Comparison of ENCODE assay signal across 1 cellular context in the genomic region with DNA sequence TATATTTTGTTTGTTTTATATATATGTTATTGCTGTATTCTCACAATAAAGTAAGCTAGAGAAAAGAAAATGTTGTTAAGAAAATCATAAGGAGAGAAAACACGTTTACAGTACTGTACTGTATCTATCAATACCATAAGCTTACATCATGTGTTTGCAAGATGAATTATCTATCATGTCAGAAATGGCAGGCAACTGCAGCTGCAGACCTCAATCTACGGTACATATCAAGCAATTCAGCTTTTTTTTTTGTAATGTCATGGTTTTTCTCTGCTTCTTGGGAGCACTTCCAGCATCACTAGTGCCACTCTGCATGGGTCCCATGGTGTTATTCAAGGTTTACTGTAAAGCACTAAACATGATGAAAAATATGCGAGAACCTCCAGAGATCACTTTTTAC.
TF ChIP-seq lines count a peak whose summit lies in the region.

No MANE protein-coding gene starts in this region.

TF ChIP-seq in K562, 482 proteins besides CTCF, POLR2A, EP300 and RAD21 (continued from another document):
- TF ChIP-seq, protein P1, sequence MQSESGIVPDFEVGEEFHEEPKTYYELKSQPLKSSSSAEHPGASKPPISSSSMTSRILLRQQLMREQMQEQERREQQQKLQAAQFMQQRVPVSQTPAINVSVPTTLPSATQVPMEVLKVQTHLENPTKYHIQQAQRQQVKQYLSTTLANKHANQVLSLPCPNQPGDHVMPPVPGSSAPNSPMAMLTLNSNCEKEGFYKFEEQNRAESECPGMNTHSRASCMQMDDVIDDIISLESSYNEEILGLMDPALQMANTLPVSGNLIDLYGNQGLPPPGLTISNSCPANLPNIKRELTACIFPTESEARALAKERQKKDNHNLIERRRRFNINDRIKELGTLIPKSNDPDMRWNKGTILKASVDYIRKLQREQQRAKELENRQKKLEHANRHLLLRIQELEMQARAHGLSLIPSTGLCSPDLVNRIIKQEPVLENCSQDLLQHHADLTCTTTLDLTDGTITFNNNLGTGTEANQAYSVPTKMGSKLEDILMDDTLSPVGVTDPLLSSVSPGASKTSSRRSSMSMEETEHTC (IDR thresholded peaks at IDR 0.05), result no peak
- TF ChIP-seq NFATC3 (IDR thresholded peaks at IDR 0.05) (no peak), SPI1 (IDR thresholded peaks at IDR 0.05; ENCODE audit: borderline replicate concordance, low read depth, low read length) (no peak), RBFOX2 (IDR thresholded peaks at IDR 0.05; ENCODE audit: low read depth, low read length) (no peak), EHMT2 (IDR thresholded peaks at IDR 0.05) (no peak), HNRNPLL (IDR thresholded peaks at IDR 0.05; ENCODE audit: low read depth, low read length, poor library complexity, severe bottlenecking) (no peak), NR3C1 (CRISPR knock-in tag; IDR thresholded peaks at IDR 0.05) (no peak), CHD2 (IDR thresholded peaks at IDR 0.05; ENCODE audit: low read depth, low read length) (no peak), COPS2 (conservative IDR thresholded peaks at IDR 0.05) (no peak), ZNF140 (CRISPR knock-in tag; IDR thresholded peaks at IDR 0.05) (no peak), LEF1 (IDR thresholded peaks at IDR 0.05) (peak; percentile 56; the same call in 1 of the 2 replicates), RHOXF2B (CRISPR knock-in tag; conservative IDR thresholded peaks at IDR 0.05) (no peak), PTRF (tag; IDR thresholded peaks at IDR 0.05) (no peak), ZNF764 (CRISPR knock-in tag; IDR thresholded peaks at IDR 0.05; ENCODE audit: low read depth) (no peak), HDAC6 (IDR thresholded peaks at IDR 0.05; ENCODE audit: low read depth, low read length) (no peak), ZBED1 (IDR thresholded peaks at IDR 0.05) (no peak), RBM15 (IDR thresholded peaks at IDR 0.05; ENCODE audit: insufficient read depth, low read length) (no peak), NCOA1 (IDR thresholded peaks at IDR 0.05; ENCODE audit: low read depth) (no peak), HEY1 (CRISPR knock-in tag; IDR thresholded peaks at IDR 0.05; ENCODE audit: borderline replicate concordance) (no peak), MTA1 (IDR thresholded peaks at IDR 0.05; ENCODE audit: borderline replicate concordance) (no peak), GABPB1 (CRISPR knock-in tag; IDR thresholded peaks at IDR 0.05) (no peak), ZNF507 (tag; conservative IDR thresholded peaks at IDR 0.05) (no peak), ZNF583 (CRISPR knock-in tag; IDR thresholded peaks at IDR 0.05) (no peak), NR1H2 (CRISPR knock-in tag; IDR thresholded peaks at IDR 0.05) (no peak), MCM2 (IDR thresholded peaks at IDR 0.05; ENCODE audit: low read depth) (no peak), FIP1L1 (IDR thresholded peaks at IDR 0.05; ENCODE audit: low read depth, low read length, poor library complexity, severe bottlenecking) (no peak)
- TF ChIP-seq, protein P2, sequence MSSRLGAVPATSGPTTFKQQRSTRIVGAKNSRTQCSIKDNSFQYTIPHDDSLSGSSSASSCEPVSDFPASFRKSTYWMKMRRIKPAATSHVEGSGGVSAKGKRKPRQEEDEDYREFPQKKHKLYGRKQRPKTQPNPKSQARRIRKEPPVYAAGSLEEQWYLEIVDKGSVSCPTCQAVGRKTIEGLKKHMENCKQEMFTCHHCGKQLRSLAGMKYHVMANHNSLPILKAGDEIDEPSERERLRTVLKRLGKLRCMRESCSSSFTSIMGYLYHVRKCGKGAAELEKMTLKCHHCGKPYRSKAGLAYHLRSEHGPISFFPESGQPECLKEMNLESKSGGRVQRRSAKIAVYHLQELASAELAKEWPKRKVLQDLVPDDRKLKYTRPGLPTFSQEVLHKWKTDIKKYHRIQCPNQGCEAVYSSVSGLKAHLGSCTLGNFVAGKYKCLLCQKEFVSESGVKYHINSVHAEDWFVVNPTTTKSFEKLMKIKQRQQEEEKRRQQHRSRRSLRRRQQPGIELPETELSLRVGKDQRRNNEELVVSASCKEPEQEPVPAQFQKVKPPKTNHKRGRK (tag; IDR thresholded peaks at IDR 0.05), result no peak
- TF ChIP-seq, protein P3, sequence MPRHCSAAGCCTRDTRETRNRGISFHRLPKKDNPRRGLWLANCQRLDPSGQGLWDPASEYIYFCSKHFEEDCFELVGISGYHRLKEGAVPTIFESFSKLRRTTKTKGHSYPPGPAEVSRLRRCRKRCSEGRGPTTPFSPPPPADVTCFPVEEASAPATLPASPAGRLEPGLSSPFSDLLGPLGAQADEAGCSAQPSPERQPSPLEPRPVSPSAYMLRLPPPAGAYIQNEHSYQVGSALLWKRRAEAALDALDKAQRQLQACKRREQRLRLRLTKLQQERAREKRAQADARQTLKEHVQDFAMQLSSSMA (CRISPR knock-in tag; IDR thresholded peaks at IDR 0.05), result no peak
- TF ChIP-seq, protein P4, sequence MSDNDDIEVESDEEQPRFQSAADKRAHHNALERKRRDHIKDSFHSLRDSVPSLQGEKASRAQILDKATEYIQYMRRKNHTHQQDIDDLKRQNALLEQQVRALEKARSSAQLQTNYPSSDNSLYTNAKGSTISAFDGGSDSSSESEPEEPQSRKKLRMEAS (CRISPR knock-in tag; IDR thresholded peaks at IDR 0.05), result no peak
- TF ChIP-seq, protein P5, sequence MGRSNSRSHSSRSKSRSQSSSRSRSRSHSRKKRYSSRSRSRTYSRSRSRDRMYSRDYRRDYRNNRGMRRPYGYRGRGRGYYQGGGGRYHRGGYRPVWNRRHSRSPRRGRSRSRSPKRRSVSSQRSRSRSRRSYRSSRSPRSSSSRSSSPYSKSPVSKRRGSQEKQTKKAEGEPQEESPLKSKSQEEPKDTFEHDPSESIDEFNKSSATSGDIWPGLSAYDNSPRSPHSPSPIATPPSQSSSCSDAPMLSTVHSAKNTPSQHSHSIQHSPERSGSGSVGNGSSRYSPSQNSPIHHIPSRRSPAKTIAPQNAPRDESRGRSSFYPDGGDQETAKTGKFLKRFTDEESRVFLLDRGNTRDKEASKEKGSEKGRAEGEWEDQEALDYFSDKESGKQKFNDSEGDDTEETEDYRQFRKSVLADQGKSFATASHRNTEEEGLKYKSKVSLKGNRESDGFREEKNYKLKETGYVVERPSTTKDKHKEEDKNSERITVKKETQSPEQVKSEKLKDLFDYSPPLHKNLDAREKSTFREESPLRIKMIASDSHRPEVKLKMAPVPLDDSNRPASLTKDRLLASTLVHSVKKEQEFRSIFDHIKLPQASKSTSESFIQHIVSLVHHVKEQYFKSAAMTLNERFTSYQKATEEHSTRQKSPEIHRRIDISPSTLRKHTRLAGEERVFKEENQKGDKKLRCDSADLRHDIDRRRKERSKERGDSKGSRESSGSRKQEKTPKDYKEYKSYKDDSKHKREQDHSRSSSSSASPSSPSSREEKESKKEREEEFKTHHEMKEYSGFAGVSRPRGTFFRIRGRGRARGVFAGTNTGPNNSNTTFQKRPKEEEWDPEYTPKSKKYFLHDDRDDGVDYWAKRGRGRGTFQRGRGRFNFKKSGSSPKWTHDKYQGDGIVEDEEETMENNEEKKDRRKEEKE (IDR thresholded peaks at IDR 0.05; ENCODE audit: borderline replicate concordance in 1 of 2, control insufficient read depth in 1 of 2, low read depth in 2 of 2, low read length in 1 of 2), result no peak
- TF ChIP-seq, protein P6, sequence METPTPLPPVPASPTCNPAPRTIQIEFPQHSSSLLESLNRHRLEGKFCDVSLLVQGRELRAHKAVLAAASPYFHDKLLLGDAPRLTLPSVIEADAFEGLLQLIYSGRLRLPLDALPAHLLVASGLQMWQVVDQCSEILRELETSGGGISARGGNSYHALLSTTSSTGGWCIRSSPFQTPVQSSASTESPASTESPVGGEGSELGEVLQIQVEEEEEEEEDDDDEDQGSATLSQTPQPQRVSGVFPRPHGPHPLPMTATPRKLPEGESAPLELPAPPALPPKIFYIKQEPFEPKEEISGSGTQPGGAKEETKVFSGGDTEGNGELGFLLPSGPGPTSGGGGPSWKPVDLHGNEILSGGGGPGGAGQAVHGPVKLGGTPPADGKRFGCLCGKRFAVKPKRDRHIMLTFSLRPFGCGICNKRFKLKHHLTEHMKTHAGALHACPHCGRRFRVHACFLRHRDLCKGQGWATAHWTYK (CRISPR knock-in tag; IDR thresholded peaks at IDR 0.05), result no peak
- TF ChIP-seq, protein P7, sequence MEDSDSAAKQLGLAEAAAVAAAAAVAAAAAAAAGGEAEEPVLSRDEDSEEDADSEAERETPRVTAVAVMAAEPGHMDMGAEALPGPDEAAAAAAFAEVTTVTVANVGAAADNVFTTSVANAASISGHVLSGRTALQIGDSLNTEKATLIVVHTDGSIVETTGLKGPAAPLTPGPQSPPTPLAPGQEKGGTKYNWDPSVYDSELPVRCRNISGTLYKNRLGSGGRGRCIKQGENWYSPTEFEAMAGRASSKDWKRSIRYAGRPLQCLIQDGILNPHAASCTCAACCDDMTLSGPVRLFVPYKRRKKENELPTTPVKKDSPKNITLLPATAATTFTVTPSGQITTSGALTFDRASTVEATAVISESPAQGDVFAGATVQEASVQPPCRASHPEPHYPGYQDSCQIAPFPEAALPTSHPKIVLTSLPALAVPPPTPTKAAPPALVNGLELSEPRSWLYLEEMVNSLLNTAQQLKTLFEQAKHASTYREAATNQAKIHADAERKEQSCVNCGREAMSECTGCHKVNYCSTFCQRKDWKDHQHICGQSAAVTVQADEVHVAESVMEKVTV (CRISPR knock-in tag; IDR thresholded peaks at IDR 0.05), result no peak
- TF ChIP-seq, protein P8, sequence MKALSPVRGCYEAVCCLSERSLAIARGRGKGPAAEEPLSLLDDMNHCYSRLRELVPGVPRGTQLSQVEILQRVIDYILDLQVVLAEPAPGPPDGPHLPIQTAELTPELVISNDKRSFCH (CRISPR knock-in tag; IDR thresholded peaks at IDR 0.05), result no peak
- TF ChIP-seq, protein P8 (tag; IDR thresholded peaks at IDR 0.05), result no peak
- TF ChIP-seq, protein P9, sequence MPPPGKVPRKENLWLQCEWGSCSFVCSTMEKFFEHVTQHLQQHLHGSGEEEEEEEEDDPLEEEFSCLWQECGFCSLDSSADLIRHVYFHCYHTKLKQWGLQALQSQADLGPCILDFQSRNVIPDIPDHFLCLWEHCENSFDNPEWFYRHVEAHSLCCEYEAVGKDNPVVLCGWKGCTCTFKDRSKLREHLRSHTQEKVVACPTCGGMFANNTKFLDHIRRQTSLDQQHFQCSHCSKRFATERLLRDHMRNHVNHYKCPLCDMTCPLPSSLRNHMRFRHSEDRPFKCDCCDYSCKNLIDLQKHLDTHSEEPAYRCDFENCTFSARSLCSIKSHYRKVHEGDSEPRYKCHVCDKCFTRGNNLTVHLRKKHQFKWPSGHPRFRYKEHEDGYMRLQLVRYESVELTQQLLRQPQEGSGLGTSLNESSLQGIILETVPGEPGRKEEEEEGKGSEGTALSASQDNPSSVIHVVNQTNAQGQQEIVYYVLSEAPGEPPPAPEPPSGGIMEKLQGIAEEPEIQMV (tag; conservative IDR thresholded peaks at IDR 0.05; ENCODE audit: low read depth), result no peak
TF ChIP-seq in K562: peak in this region for 24.
